1 cellular context compared by ENCODE assay signal in the genomic region with DNA sequence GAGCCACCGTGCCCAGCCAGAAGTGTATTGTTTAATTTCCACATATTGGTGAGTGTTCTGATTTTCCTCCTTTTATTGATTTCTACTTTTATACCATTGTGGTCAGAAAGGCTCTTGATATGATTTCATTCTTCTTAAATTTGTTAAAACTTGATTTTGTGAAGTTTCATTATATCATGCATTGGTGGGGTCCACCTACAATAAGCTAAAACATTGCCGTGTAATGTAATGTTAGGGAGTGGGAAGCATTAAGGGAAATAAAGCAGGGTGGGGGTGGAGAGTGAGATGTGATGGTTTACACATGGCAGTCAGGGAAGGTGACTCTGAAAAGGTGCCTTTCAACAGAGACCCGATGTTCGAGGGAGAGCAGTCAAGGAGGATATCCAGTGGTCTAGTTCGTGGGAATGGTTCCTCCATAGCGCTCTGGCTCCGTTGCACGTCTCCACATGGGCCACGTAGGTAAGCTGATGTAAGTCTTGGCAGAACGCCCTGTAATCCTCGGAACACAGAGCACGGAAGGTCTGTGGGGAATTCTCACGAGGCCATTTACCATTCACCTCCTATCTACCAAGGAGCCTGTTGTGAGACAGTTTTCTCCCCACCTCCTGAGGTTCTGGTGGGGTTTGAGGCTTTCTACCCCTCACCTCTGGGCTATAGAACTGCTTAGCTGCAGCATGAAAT.
TF ChIP-seq lines count a peak whose summit lies in the region.

No MANE protein-coding gene starts in this region.

TF ChIP-seq in endothelial cell of umbilical vein, 7 proteins besides CTCF, POLR2A, EP300 and RAD21:
- TF ChIP-seq EZH2 (IDR thresholded peaks at IDR 0.05; ENCODE audit: borderline replicate concordance, low read depth, low read length, severe bottlenecking) (no peak), FOS (IDR thresholded peaks at IDR 0.05; ENCODE audit: borderline replicate concordance, insufficient read depth, low read length) (no peak), MYC (IDR thresholded peaks at IDR 0.05; ENCODE audit: low read depth, low read length) (no peak), JUN (IDR thresholded peaks at IDR 0.05; ENCODE audit: borderline replicate concordance, insufficient read depth, insufficient read length, low read depth) (no peak)
- TF ChIP-seq, protein P1, sequence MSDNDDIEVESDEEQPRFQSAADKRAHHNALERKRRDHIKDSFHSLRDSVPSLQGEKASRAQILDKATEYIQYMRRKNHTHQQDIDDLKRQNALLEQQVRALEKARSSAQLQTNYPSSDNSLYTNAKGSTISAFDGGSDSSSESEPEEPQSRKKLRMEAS (IDR thresholded peaks at IDR 0.05; ENCODE audit: insufficient read depth, insufficient read length) = no peak
